ENCODE assay signal across 8 cellular contexts in the genomic region with DNA sequence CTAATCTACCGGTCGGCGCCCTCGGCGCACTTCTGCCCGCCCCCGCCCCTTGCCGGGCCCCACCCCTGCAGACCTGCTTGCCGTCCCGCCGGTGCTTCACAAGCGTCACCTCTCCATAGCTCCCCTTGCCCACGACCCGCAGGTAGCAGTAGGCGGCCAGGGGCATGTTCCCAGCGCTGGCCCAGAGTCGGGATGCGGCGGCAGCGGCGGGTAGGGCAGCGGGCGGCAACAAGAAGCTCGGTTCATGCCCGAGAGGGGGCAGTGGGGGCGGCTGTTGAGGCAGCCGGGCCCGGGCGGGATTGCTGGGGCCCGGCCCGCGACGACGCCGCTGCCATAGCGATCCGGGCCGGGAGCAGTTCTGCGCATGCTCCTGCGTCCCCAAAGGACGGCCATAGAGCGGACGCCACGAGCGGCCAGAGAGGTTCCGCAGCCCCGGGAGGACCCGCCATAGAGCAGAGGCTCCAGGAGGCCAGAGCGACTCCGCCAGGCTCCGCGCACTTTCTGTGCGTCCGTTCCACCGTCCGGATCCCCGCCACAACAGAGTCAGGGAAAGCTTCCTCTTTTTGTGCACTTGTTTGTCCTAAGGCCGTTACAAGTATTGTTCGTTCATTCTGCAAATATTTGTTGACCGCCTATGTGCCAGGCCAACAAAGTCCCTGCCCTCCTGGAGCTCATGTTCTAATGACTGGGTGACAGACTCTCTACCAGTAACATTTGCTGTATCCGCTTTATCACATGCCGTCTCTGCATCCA. TPM values are rescaled to one million over a fixed set of nuclear protein-coding genes. Genes with fewer than 3 reads are reported as not detected.
DNase-seq lines count a peak whose midpoint lies in the region; ATAC-seq and TF ChIP-seq lines count a peak whose summit lies in the region.

A gene (minus strand): TSS at position 360 of the 753 bp plus-strand sequence. CDS start 194 bp downstream, at position 166.

- no peaks in the 10 kb centered on the region for H3K27me3 ChIP-seq in upper lobe of left lung

- H3K36me3 ChIP-seq in upper lobe of left lung = peaks cover 0 to 23% (median 4%) of the 10 kb centered on the region in 4 donors

- in situ Hi-C loops in GM13977 (cut with MboI; ENCODE audit: low pct_unique_long_range_greater_than_20kb, low sequenced_read_pairs, unreplicated experiment) = no loop called here

- intact Hi-C loops in left cardiac atrium (cut with DNase I) = loop anchor here in 1 of 2 donors (5.0 kb wide), 1 partner anchor 62 kb away; a partner anchor contains a TSS
- intact Hi-C loops in posterior vena cava (cut with DNase I) = loop anchor here in 1 of 2 donors (2.0 kb wide), 1 partner anchor 52 kb away; no protein-coding TSS in a partner anchor

- WGBS in upper lobe of left lung, 2 donors = 1 to 2% methylated on average over 13 to 51 of the region's 62 CpGs

- TF ChIP-seq POLR2A in upper lobe of left lung (IDR thresholded peaks at IDR 0.05) = peak in 3 of 4 donors; percentile 56 to 81 (median 63)

- H3K9me3 ChIP-seq in upper lobe of left lung = no peaks in the 10 kb centered on the region

- TF ChIP-seq CTCF in GM13977 (IDR thresholded peaks at IDR 0.05; ENCODE audit: extremely low read depth, insufficient read depth, missing control alignments) (no peak), upper lobe of left lung (IDR thresholded peaks at IDR 0.05) (peak in 2 of 6 experiments; percentile 16 to 24)

- TF ChIP-seq EP300 in upper lobe of left lung (IDR thresholded peaks at IDR 0.05) = no peak

- H3K27ac ChIP-seq in upper lobe of left lung = peak within 1 kb of the TSS; percentile 74 to 85 (median 84)

- H3K4me1 ChIP-seq in upper lobe of left lung = peaks cover 12 to 23% (median 17%) of the 10 kb centered on the region in 4 donors

- DNase-seq in GM13977 (ENCODE audit: low spot score) (peak; percentile 95), NCI-H146 treated with DMSO at 0.1 percent for 48 hours (lab: John Stamatoyannopoulos, UW; ENCODE audit: unreplicated experiment) (peak; percentile 69), T-helper 1 cell (peak; percentile 59 to 89 (median 69)), amniotic epithelial cell (ENCODE audit: low read depth) (peak; percentile 78), left cardiac atrium (peak; percentile 96), posterior vena cava (ENCODE audit: low spot score) (peak; percentile 98), upper lobe of left lung (peak; percentile 95)

- ATAC-seq in HG02870 (IDR thresholded peaks at IDR 0.05; ENCODE audit: unreplicated experiment) = peak; percentile 90
- peak; percentile 99 to 100 for ATAC-seq in left cardiac atrium
- peak; percentile 99 for ATAC-seq in upper lobe of left lung (ENCODE audit: low FRiP score in 2 of 2)

- peak within 1 kb of the TSS; percentile 77 to 94 (median 88) for H3K4me3 ChIP-seq in upper lobe of left lung

RNA-seq across cellular contexts. Expression of the gene that starts here (rescaled TPM):
- total RNA-seq in left cardiac atrium (10 to 100 TPM; 14.8 to 16.9 TPM), posterior vena cava (10 to 100 TPM; 17.3 to 21.5 TPM), upper lobe of left lung (10 to 100 TPM; 17.8 to 28.6 (median 24.2) TPM)

Comparison
In these comparisons a context has a peak if more than half of its experiments do, and no peak if none do; other contexts are left out.
1. Peak in every context shown above with its lines: DNase-seq, ATAC-seq, H3K4me3 ChIP-seq and H3K27ac ChIP-seq.